ENCODE assay signal across 27 cellular contexts in the genomic region with DNA sequence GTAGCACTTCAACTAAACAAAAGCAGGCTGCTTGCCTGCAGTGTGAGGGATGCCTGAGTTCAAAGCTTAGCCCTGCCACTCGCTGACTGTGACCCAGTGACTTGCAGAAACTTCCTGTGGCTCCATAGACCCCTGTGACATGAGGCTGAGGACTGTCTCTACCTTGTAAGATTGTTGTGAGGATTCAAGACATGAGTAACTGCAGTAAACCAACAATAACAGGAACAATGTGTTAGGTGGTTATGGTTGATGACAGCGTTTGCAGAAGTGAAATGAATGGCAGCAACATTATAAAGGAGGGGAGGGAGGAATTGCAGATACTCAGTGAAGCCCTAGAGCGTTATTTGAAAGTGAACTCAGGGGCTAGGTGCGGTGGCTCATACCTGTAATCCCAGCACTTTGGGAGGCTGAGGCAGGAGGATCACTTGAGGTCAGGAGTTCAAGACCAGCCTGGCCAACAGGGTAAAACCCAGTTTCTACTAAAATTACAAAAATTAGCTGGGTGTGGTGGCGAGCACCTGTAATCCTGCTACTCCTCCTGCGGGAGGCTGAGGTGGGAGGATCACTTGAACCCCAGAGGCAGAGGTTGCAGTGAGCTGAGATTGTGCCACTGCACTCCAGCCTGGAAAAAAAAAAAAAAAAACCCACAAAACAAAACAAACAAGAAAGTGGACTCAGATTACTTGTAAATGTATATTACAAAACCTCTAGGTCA. TPM values are rescaled to one million over a fixed set of nuclear protein-coding genes. Genes with fewer than 3 reads are reported as not detected.
A peak's percentile ranks its signal among the peaks of the same experiment; 100 is the strongest.
DNase-seq lines count a peak whose midpoint lies in the region; ATAC-seq and FAIRE-seq lines count a peak whose summit lies in the region.
"Had no signal": no experiment of that assay in that cellular context is flagged by ENCODE, and none has a peak within 500 bp of the region (broad histone marks: within the 10 kb centered on the region; RNA-seq: fewer than 3 reads in every experiment).

No MANE protein-coding gene starts in this region.

- no peaks in the 10 kb centered on the region for H3K4me1 Mint-ChIP-seq in activated T-cell treated with anti-CD3 and anti-CD28 coated beads, Interleukin-2, amount 50 U/mL, for 4 hours (ENCODE audit: low read depth)
- no peaks in the 10 kb centered on the region for H3K4me1 Mint-ChIP-seq in T-helper 17 cell
- peaks cover 20 to 43% of the 10 kb centered on the region in 2 donors for H3K4me1 Mint-ChIP-seq in stimulated activated naive B cell treated with anti-CD40 and anti-IgM and Interleukin-4, amounts not matched to agents 10 μg/mL and 1 μg/mL and 100 μg/mL, for 72 hours

- no peaks in the 10 kb centered on the region for H3K9me3 ChIP-seq in T-helper 17 cell (ENCODE audit: control insufficient read depth, low read length, poor library complexity, severe bottlenecking)
- H3K9me3 ChIP-seq: A549, HAP-1, spleen, uterus had no signal

- no peak overlapping the region for H3K4me3 Mint-ChIP-seq in activated T-cell treated with anti-CD3 and anti-CD28 coated beads, Interleukin-2, amount 50 U/mL, for 4 hours
- H3K4me3 Mint-ChIP-seq in T-helper 17 cell, result no peak overlapping the region
- no peak overlapping the region for H3K4me3 Mint-ChIP-seq in stimulated activated naive B cell treated with anti-CD40 and anti-IgM and Interleukin-4, amounts not matched to agents 10 μg/mL and 1 μg/mL and 100 μg/mL, for 72 hours
- H3K4me3 Mint-ChIP-seq: activated T-cell treated with anti-CD3 and anti-CD28 coated beads, Interleukin-2, amount 50 U/mL, for 24 hours; T-helper 2 cell treated with Interferon-gamma antibody and Interleukin-4, amounts not matched to agents 5 μg/mL and 100 μg/mL, for 36 hours had no signal

- no peaks in the 10 kb centered on the region for H3K9me3 Mint-ChIP-seq in activated T-cell treated with anti-CD3 and anti-CD28 coated beads, Interleukin-2, amount 50 U/mL, for 4 hours
- H3K9me3 Mint-ChIP-seq in stimulated activated naive B cell treated with anti-CD40 and anti-IgM and Interleukin-4, amounts not matched to agents 10 μg/mL and 1 μg/mL and 100 μg/mL, for 72 hours, result no peaks in the 10 kb centered on the region
- H3K9me3 Mint-ChIP-seq: activated T-cell treated with anti-CD3 and anti-CD28 coated beads, Interleukin-2, amount 50 U/mL, for 24 hours; T-helper 2 cell treated with Interferon-gamma antibody and Interleukin-4, amounts not matched to agents 5 μg/mL and 100 μg/mL, for 36 hours had no signal

- peaks cover 26% of the 10 kb centered on the region for H3K27me3 Mint-ChIP-seq in activated T-cell treated with anti-CD3 and anti-CD28 coated beads, Interleukin-2, amount 50 U/mL, for 4 hours (ENCODE audit: low read depth)
- H3K27me3 Mint-ChIP-seq in T-helper 17 cell, result peaks cover 57% of the 10 kb centered on the region
- H3K27me3 Mint-ChIP-seq in stimulated activated naive B cell treated with anti-CD40 and anti-IgM and Interleukin-4, amounts not matched to agents 10 μg/mL and 1 μg/mL and 100 μg/mL, for 72 hours, result peaks cover 8 to 16% of the 10 kb centered on the region in 2 donors

- FAIRE-seq in frontal cortex (lab: Jason Lieb, UNC), result no peak
- FAIRE-seq: A549, G401.6 had no signal

- ATAC-seq in activated T-cell treated with anti-CD3 and anti-CD28 coated beads, Interleukin-2, amount 50 U/mL, for 4 hours, result peak; percentile 34 to 41
- peak; percentile 44 for ATAC-seq in HG03432 (IDR thresholded peaks at IDR 0.05; ENCODE audit: unreplicated experiment)
- peak; percentile 40 for ATAC-seq in T-helper 17 cell
- ATAC-seq in stimulated activated naive B cell treated with anti-CD40 and anti-IgM and Interleukin-4, amounts not matched to agents 10 μg/mL and 1 μg/mL and 100 μg/mL, for 72 hours (replicated peaks), result peak; percentile 97 to 99
- no peak for ATAC-seq in HG02884 (IDR thresholded peaks at IDR 0.05; ENCODE audit: unreplicated experiment)
- no peak for ATAC-seq in HG02840 (IDR thresholded peaks at IDR 0.05; ENCODE audit: low FRiP score, unreplicated experiment)
- ATAC-seq: A549; activated CD4-positive, CD25-positive, alpha-beta regulatory T cell treated with anti-CD3 and anti-CD28 coated beads, Interleukin-2, amount 50 U/mL, for 24 hours had no signal

- DNase-seq in activated T-cell treated with anti-CD3 and anti-CD28 coated beads, Interleukin-2, amount 50 U/mL, for 4 hours, result no peak
- DNase-seq in activated T-cell treated with anti-CD3 and anti-CD28 coated beads, Interleukin-2, amount 50 U/mL, for 48 hours, result no peak
- no peak for DNase-seq in T-helper 17 cell
- DNase-seq in stimulated activated naive B cell treated with anti-CD40 and anti-IgM and Interleukin-4, amounts not matched to agents 10 μg/mL and 1 μg/mL and 100 μg/mL, for 72 hours, result peak; percentile 23
- no peak for DNase-seq in frontal cortex (ENCODE audit: low spot score in 2 of 2)
- DNase-seq: activated naive CD4-positive, alpha-beta T cell treated with anti-CD3 and anti-CD28 coated beads, Interleukin-2, amount 50 U/mL, for 16 hours; activated T-cell treated with anti-CD3 and anti-CD28 coated beads, Interleukin-2, amount 50 U/mL, for 24 hours; anterior cingulate cortex; C1 segment of cervical spinal cord; erythroblast; foreskin melanocyte; NCI-H146; NCI-H2171 treated with DMSO at 0.1 percent for 48 hours; NCI-H526 treated with DMSO at 0.1 percent for 48 hours; occipital lobe; SHP77; spleen; substantia nigra; uterus had no signal

- H3K36me3 Mint-ChIP-seq in activated T-cell treated with anti-CD3 and anti-CD28 coated beads, Interleukin-2, amount 50 U/mL, for 4 hours (ENCODE audit: insufficient read depth), result no peaks in the 10 kb centered on the region
- H3K36me3 Mint-ChIP-seq in T-helper 17 cell (ENCODE audit: low read depth), result no peaks in the 10 kb centered on the region
- no peaks in the 10 kb centered on the region for H3K36me3 Mint-ChIP-seq in stimulated activated naive B cell treated with anti-CD40 and anti-IgM and Interleukin-4, amounts not matched to agents 10 μg/mL and 1 μg/mL and 100 μg/mL, for 72 hours

- H3K27ac Mint-ChIP-seq in T-helper 17 cell, result no peak overlapping the region
- H3K27ac Mint-ChIP-seq in stimulated activated naive B cell treated with anti-CD40 and anti-IgM and Interleukin-4, amounts not matched to agents 10 μg/mL and 1 μg/mL and 100 μg/mL, for 72 hours, result no peak overlapping the region
- H3K27ac Mint-ChIP-seq: activated T-cell treated with anti-CD3 and anti-CD28 coated beads, Interleukin-2, amount 50 U/mL, for 24 hours; T-helper 2 cell treated with Interferon-gamma antibody and Interleukin-4, amounts not matched to agents 5 μg/mL and 100 μg/mL, for 36 hours had no signal

RNA-seq across cellular contexts. Expression of a gene that starts 33.5 kb away (rescaled TPM):
- under 1 TPM; 0.16 to 0.35 (median 0.16) TPM for total RNA-seq in activated T-cell treated with anti-CD3 and anti-CD28 coated beads, Interleukin-2, amount 50 U/mL, for 4 hours
- total RNA-seq in T-helper 17 cell, result not detected
- 2.4 TPM for total RNA-seq in frontal cortex

Comparison
In these comparisons a context has a peak if more than half of its experiments do, and no peak if none do; other contexts are left out.
1. ATAC-seq: peak in activated T-cell treated with anti-CD3 and anti-CD28 coated beads, Interleukin-2, amount 50 U/mL, for 4 hours (2 of 2), HG03432 (single experiment), T-helper 17 cell (single experiment) and stimulated activated naive B cell treated with anti-CD40 and anti-IgM and Interleukin-4, amounts not matched to agents 10 μg/mL and 1 μg/mL and 100 μg/mL, for 72 hours (2 of 2); none in HG02884 (single experiment) and HG02840 (single experiment).